11 cellular contexts compared by ENCODE assay signal in the genomic region with DNA sequence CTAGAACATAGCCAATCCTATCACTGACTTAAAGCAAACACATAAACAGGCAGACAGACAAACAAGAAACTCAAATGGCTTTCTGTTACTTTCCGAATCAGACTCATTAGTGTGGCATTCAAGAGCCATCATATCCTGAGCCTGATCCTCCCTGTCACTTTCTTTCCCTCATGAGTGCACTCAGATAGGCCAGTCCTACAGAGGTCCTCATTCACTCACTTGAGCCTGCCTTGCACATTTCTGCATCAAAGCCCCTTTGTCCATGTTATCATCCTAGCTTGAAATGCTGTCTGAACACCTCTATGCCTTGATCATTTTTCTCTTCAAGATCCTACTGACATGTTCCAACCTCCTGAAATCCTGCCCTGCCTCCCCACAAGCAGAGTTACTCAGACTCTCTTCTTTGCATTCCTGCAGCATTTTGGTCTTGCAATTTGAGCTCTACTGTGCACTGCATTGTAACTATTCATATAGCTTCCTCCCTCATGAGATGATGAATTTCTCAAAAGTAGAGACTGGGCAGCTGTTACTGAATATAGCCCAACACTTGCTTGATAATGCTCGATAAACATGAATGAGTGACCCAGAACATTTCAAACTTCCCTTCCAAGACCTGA.
DNase-seq lines count a peak whose midpoint lies in the region; ATAC-seq, FAIRE-seq and TF ChIP-seq lines count a peak whose summit lies in the region.
"Had no signal": no experiment of that assay in that cellular context is flagged by ENCODE, and none has a peak within 500 bp of the region (broad histone marks: within the 10 kb centered on the region; RNA-seq: fewer than 3 reads in every experiment).

No MANE protein-coding gene starts in this region.

- H3K4me1 Mint-ChIP-seq in astrocyte (ENCODE audit: low read depth, unreplicated experiment): peaks cover 19% of the 10 kb centered on the region

- no peak overlapping the region for H2AFZ ChIP-seq in astrocyte (ENCODE audit: low read depth, low read length)
- no peak overlapping the region for H2AFZ ChIP-seq in parathyroid adenoma

- peak; percentile 30 for ATAC-seq in GM19035 (IDR thresholded peaks at IDR 0.05; ENCODE audit: unreplicated experiment)
- ATAC-seq in HG03060 (IDR thresholded peaks at IDR 0.05; ENCODE audit: low read depth, unreplicated experiment): peak; percentile 8
- no peak for ATAC-seq in HG03469 (IDR thresholded peaks at IDR 0.05; ENCODE audit: unreplicated experiment)
- ATAC-seq: T-helper 17 cell had no signal

- TF ChIP-seq CTCF in astrocyte (IDR thresholded peaks at IDR 0.05; ENCODE audit: insufficient read depth, low read depth, low read length) (no peak), parathyroid adenoma (IDR thresholded peaks at IDR 0.05) (no peak)

- no peaks in the 10 kb centered on the region for H3K9me3 Mint-ChIP-seq in astrocyte (ENCODE audit: unreplicated experiment)

- H3K9ac ChIP-seq in astrocyte (ENCODE audit: low read length): no peak overlapping the region
- no peak overlapping the region for H3K9ac ChIP-seq in parathyroid adenoma

- H3K27me3 ChIP-seq in astrocyte (ENCODE audit: insufficient read depth, low read length) (no peaks in the 10 kb centered on the region), parathyroid adenoma (ENCODE audit: control insufficient read depth, insufficient read depth, low read length) (no peaks in the 10 kb centered on the region)

- H4K20me1 ChIP-seq in astrocyte (ENCODE audit: insufficient read depth, low read length): peaks cover 21% of the 10 kb centered on the region

- peak overlapping the region; percentile 30 for H3K4me2 ChIP-seq in astrocyte (ENCODE audit: low read length)
- H3K4me2 ChIP-seq in parathyroid adenoma (ENCODE audit: low read length): no peak overlapping the region

- DNase-seq in astrocyte (ENCODE audit: low read depth) (peak; percentile 50), NCI-H774 (lab: John Stamatoyannopoulos, UW) (no peak), erythroblast (lab: John Stamatoyannopoulos, UW) (no peak)
- no peak for DNase-seq in activated effector memory CD4-positive, alpha-beta T cell treated with anti-CD3 and anti-CD28 coated beads, Interleukin-2, amount 50 U/mL, for 16 hours
- DNase-seq: T-helper 17 cell had no signal

- no peak for FAIRE-seq in astrocyte (lab: Jason Lieb, UNC)
- FAIRE-seq: endometrium had no signal

- no peak for TF ChIP-seq POLR2A in erythroblast (IDR thresholded peaks at IDR 0.05; ENCODE audit: low read length)

- peaks cover 3% of the 10 kb centered on the region for H3K36me3 Mint-ChIP-seq in astrocyte (ENCODE audit: low read depth, unreplicated experiment)

- H3K9me3 ChIP-seq in astrocyte (ENCODE audit: insufficient read depth, low read depth, low read length) (no peaks in the 10 kb centered on the region), parathyroid adenoma (ENCODE audit: control insufficient read depth, low read length) (no peaks in the 10 kb centered on the region)
- H3K9me3 ChIP-seq: HAP-1 had no signal

- H3K27me3 Mint-ChIP-seq in astrocyte (ENCODE audit: low read depth, unreplicated experiment): no peaks in the 10 kb centered on the region
- H3K27me3 Mint-ChIP-seq: T-helper 17 cell had no signal

- H3K27ac Mint-ChIP-seq in astrocyte (ENCODE audit: unreplicated experiment): peak overlapping the region; percentile 48
- H3K27ac Mint-ChIP-seq: T-helper 17 cell had no signal

- no peak overlapping the region for H3K4me3 Mint-ChIP-seq in astrocyte (ENCODE audit: unreplicated experiment)
- H3K4me3 Mint-ChIP-seq: T-helper 17 cell had no signal

- H3K4me3 ChIP-seq in astrocyte (ENCODE audit: insufficient read depth, low read depth, low read length) (no peak overlapping the region), parathyroid adenoma (ENCODE audit: low read depth, low read length) (no peak overlapping the region)
- H3K4me3 ChIP-seq: HAP-1 had no signal

- H3K4me1 ChIP-seq in astrocyte (ENCODE audit: insufficient read depth, low read length) (peaks cover 33% of the 10 kb centered on the region), parathyroid adenoma (no peaks in the 10 kb centered on the region)
- H3K4me1 ChIP-seq: HAP-1 had no signal

- no peak overlapping the region for H3K27ac ChIP-seq in astrocyte (ENCODE audit: low read depth, low read length)
- H3K27ac ChIP-seq in parathyroid adenoma: peak overlapping the region; percentile 62

- H3K79me2 ChIP-seq in astrocyte (ENCODE audit: insufficient read depth, low read length) (peaks cover 9% of the 10 kb centered on the region), parathyroid adenoma (no peaks in the 10 kb centered on the region)

- H3K36me3 ChIP-seq in astrocyte (ENCODE audit: insufficient read depth, low read length) (no peaks in the 10 kb centered on the region), parathyroid adenoma (ENCODE audit: control insufficient read depth, insufficient read depth, low read length) (no peaks in the 10 kb centered on the region)
- H3K36me3 ChIP-seq: HAP-1 had no signal
